In genomic region chr4:101019941-101020401, GRCh38 we compare ENCODE assay signal across 8 cellular contexts.
A peak's percentile ranks its signal among the peaks of the same experiment; 100 is the strongest.
DNase-seq lines count a peak whose midpoint lies in the region; ATAC-seq, FAIRE-seq and TF ChIP-seq lines count a peak whose summit lies in the region.

No MANE protein-coding gene starts in this region.

- H3K9me1 ChIP-seq in endothelial cell of umbilical vein (replicated peaks; ENCODE audit: control insufficient read depth, extremely low read depth, insufficient read depth, low read length), result no peaks in the 10 kb centered on the region

- H3K4me3 ChIP-seq in GM12865 (ENCODE audit: low read depth, low read length) (no peak overlapping the region), HUES64 (ENCODE audit: low read length) (no peak overlapping the region), endothelial cell of umbilical vein (replicated peaks in 1 of 3; ENCODE audit: insufficient read depth in 1 of 3, low read depth in 1 of 3, low read length in 3 of 3) (no peak overlapping the region), uterus (no peak overlapping the region)

- H3K9ac ChIP-seq in HUES64 (ENCODE audit: low read depth, low read length) (no peak overlapping the region), endothelial cell of umbilical vein (replicated peaks; ENCODE audit: extremely low read depth, insufficient read depth, low read length) (peak overlapping the region; percentile 39)

- no peak overlapping the region for H3K4me3 Mint-ChIP-seq in mesothelial cell of epicardium

- no peaks in the 10 kb centered on the region for H3K27me3 Mint-ChIP-seq in mesothelial cell of epicardium (ENCODE audit: low read depth)

- TF ChIP-seq POLR2A in endothelial cell of umbilical vein (IDR thresholded peaks at IDR 0.05; ENCODE audit: low read depth, low read length), result no peak
- TF ChIP-seq POLR2A in uterus (IDR thresholded peaks at IDR 0.05), result no peak

- H3K36me3 ChIP-seq in HUES64 (ENCODE audit: insufficient read depth, low read length), result no peaks in the 10 kb centered on the region
- no peaks in the 10 kb centered on the region for H3K36me3 ChIP-seq in endothelial cell of umbilical vein (ENCODE audit: control insufficient read depth in 2 of 2, extremely low read depth in 1 of 2, insufficient read depth in 2 of 2, low read length in 2 of 2)
- H3K36me3 ChIP-seq in uterus, result no peaks in the 10 kb centered on the region

- no peak for FAIRE-seq in endothelial cell of umbilical vein (lab: Jason Lieb, UNC)

- H3K4me1 ChIP-seq in HUES64 (ENCODE audit: insufficient read depth, low read length) (peaks cover 33% of the 10 kb centered on the region), endothelial cell of umbilical vein (ENCODE audit: control insufficient read depth, extremely low read depth, insufficient read depth, low read length) (peaks cover 35% of the 10 kb centered on the region), uterus (no peaks in the 10 kb centered on the region)

- dilution Hi-C loops in endothelial cell of umbilical vein (cut with MboI; ENCODE audit: extremely low pct_ligation_motif_present, low sequenced_read_pairs), result no loop called here

- intact Hi-C loops in endothelial cell of umbilical vein (cut with micrococcal nuclease), result loop anchor here (5.0 to 10.0 kb wide), 3 partner anchors 327 to 1075 kb away; partner anchors contain the start of genes DNAJB14 and PPP3CA
- intact Hi-C loops in uterus (cut with DNase I; ENCODE audit: low total_unique reads), result no loop called here

- no peaks in the 10 kb centered on the region for H3K27me3 ChIP-seq in HUES64 (ENCODE audit: insufficient read depth, low read length)
- no peaks in the 10 kb centered on the region for H3K27me3 ChIP-seq in endothelial cell of umbilical vein (ENCODE audit: control insufficient read depth in 2 of 2, insufficient read depth in 2 of 2, low read length in 2 of 2)
- H3K27me3 ChIP-seq in uterus, result no peaks in the 10 kb centered on the region

- H3K4me2 ChIP-seq in endothelial cell of umbilical vein (ENCODE audit: insufficient read depth, low read length), result peak overlapping the region; percentile 58

- POLR2A ChIA-PET in endothelial cell of umbilical vein (lab: Charles Lee), result no interaction called here

- CTCF ChIA-PET in endothelial cell of umbilical vein (lab: Charles Lee), result interaction anchor here (0.9 to 2.2 kb wide), 4 partner anchors 9 to 112 kb away, joined by 3 to 7 read pairs (median 4); no protein-coding TSS in a partner anchor

- H2AFZ ChIP-seq in endothelial cell of umbilical vein (ENCODE audit: low read depth, low read length), result no peak overlapping the region

- no peaks in the 10 kb centered on the region for H4K20me1 ChIP-seq in endothelial cell of umbilical vein (replicated peaks; ENCODE audit: control insufficient read depth, extremely low read depth, insufficient read depth, low read length)

- DNase-seq in GM12865 (ENCODE audit: low read depth) (peak; percentile 64), endothelial cell of umbilical vein (ENCODE audit: low read depth, low spot score) (peak; percentile 51), uterus (no peak), NCI-H1436 treated with DMSO at 0.1 percent for 48 hours (lab: John Stamatoyannopoulos, UW) (no peak), mesothelial cell of epicardium (ENCODE audit: low spot score in 2 of 2, unreplicated experiment in 2 of 2) (no peak), anterior cingulate cortex (lab: John Stamatoyannopoulos, UW) (no peak)

- peak; percentile 39 for ATAC-seq in GM21717 (IDR thresholded peaks at IDR 0.05; ENCODE audit: unreplicated experiment)

- H3K79me2 ChIP-seq in endothelial cell of umbilical vein (ENCODE audit: control insufficient read depth, insufficient read depth, low read length), result no peaks in the 10 kb centered on the region

- no peak overlapping the region for H3K27ac Mint-ChIP-seq in mesothelial cell of epicardium

- no peaks in the 10 kb centered on the region for H3K36me3 Mint-ChIP-seq in mesothelial cell of epicardium

- TF ChIP-seq CTCF in GM12865 (IDR thresholded peaks at IDR 0.05; ENCODE audit: insufficient read depth, low read depth, low read length, missing control alignments) (no peak), endothelial cell of umbilical vein (IDR thresholded peaks at IDR 0.05; ENCODE audit: extremely low read depth in 1 of 2, insufficient read depth in 1 of 2, low read depth in 1 of 2, low read length in 2 of 2) (no peak), uterus (IDR thresholded peaks at IDR 0.05) (no peak), mesothelial cell of epicardium (IDR thresholded peaks at IDR 0.05; ENCODE audit: unreplicated experiment) (no peak)

- no TSS peak for BruUV-seq in endothelial cell of umbilical vein (replicated peaks; lab: Mats Ljungman, UMichigan)

- H3K9me3 Mint-ChIP-seq in mesothelial cell of epicardium, result peaks cover 4% of the 10 kb centered on the region

- H3K9me3 ChIP-seq in HUES64 (ENCODE audit: insufficient read depth, low read depth, low read length) (no peaks in the 10 kb centered on the region), endothelial cell of umbilical vein (replicated peaks; ENCODE audit: control insufficient read depth, insufficient read depth, low read length) (no peaks in the 10 kb centered on the region), uterus (no peaks in the 10 kb centered on the region)

- 53% methylated on average over 1 of the region's 1 CpG for WGBS in HUES64

- peak overlapping the region; percentile 61 for H3K27ac ChIP-seq in HUES64 (ENCODE audit: low read depth, low read length)
- H3K27ac ChIP-seq in endothelial cell of umbilical vein (ENCODE audit: insufficient read depth, low read depth, low read length), result peak overlapping the region; percentile 88
- no peak overlapping the region for H3K27ac ChIP-seq in uterus

- H3K4me1 Mint-ChIP-seq in mesothelial cell of epicardium, result no peaks in the 10 kb centered on the region

TF ChIP-seq in endothelial cell of umbilical vein, 7 proteins besides CTCF, POLR2A, EP300 and RAD21:
- TF ChIP-seq FOS (IDR thresholded peaks at IDR 0.05; ENCODE audit: borderline replicate concordance, insufficient read depth, low read length), result peak; percentile 65
- TF ChIP-seq MYC (IDR thresholded peaks at IDR 0.05; ENCODE audit: low read depth, low read length), result no peak
- TF ChIP-seq GATA2 (IDR thresholded peaks at IDR 0.05; ENCODE audit: insufficient read depth, insufficient read length, low read depth, low read length), result peak; percentile 46
- TF ChIP-seq MAX (IDR thresholded peaks at IDR 0.05; ENCODE audit: insufficient read depth, insufficient read length), result no peak
- TF ChIP-seq JUN (IDR thresholded peaks at IDR 0.05; ENCODE audit: borderline replicate concordance, insufficient read depth, insufficient read length, low read depth), result no peak
- TF ChIP-seq EZH2 (IDR thresholded peaks at IDR 0.05; ENCODE audit: borderline replicate concordance, low read depth, low read length, severe bottlenecking), result no peak
- no peak for TF ChIP-seq POLR2AphosphoS5 (IDR thresholded peaks at IDR 0.05; ENCODE audit: insufficient read depth, low read depth, low read length)

Comparison
In these comparisons a context has a peak if more than half of its experiments do, and no peak if none do; other contexts are left out.
1. DNase-seq: peak in GM12865 (single experiment) and endothelial cell of umbilical vein (single experiment); none in uterus (0 of 2), NCI-H1436 treated with DMSO at 0.1 percent for 48 hours (single experiment), mesothelial cell of epicardium (0 of 2) and anterior cingulate cortex (0 of 58).
2. H3K27ac ChIP-seq: peak in HUES64 (single experiment) and endothelial cell of umbilical vein (single experiment); none in uterus (0 of 2).